In genomic region chr3:37862712-37863551, GRCh38 we compare ENCODE assay signal across 7 cellular contexts. TPM values are rescaled to one million over a fixed set of nuclear protein-coding genes. Genes with fewer than 3 reads are reported as not detected.
DNase-seq lines count a peak whose midpoint lies in the region; ATAC-seq and TF ChIP-seq lines count a peak whose summit lies in the region.

No MANE protein-coding gene starts in this region.

- H3K9me2 ChIP-seq in GM23338 (ENCODE audit: insufficient read depth): no peaks in the 10 kb centered on the region

- POLR2A ChIA-PET in T-cell (lab: Charles Lee): no interaction called here

- H4K20me1 ChIP-seq in GM23338 (replicated peaks; ENCODE audit: insufficient read depth): peaks cover 5% of the 10 kb centered on the region; the same call in 1 of the 2 replicates

- H3K36me3 Mint-ChIP-seq in GM23338 (ENCODE audit: low read depth) (peaks cover 5% of the 10 kb centered on the region; the same call in 1 of the 3 replicates), T-cell (no peaks in the 10 kb centered on the region)

- H3K4me1 Mint-ChIP-seq in GM23338: peaks cover 23% of the 10 kb centered on the region
- H3K4me1 Mint-ChIP-seq in T-cell: peaks cover 15 to 28% (median 26%) of the 10 kb centered on the region in 3 donors

- H3K4me3 ChIP-seq in GM23338 (peak overlapping the region; percentile 85), fibroblast of mammary gland (ENCODE audit: control insufficient read depth, low read depth, low read length) (peak overlapping the region; percentile 81), neuron (ENCODE audit: low read length) (peak overlapping the region; percentile 49)

- peak overlapping the region; percentile 82 for H3K4me3 Mint-ChIP-seq in GM23338
- peak overlapping the region; percentile 68 to 84 (median 80) for H3K4me3 Mint-ChIP-seq in T-cell

- no peaks in the 10 kb centered on the region for H3K36me3 ChIP-seq in GM23338 (ENCODE audit: insufficient read depth)
- no peaks in the 10 kb centered on the region for H3K36me3 ChIP-seq in neuron (ENCODE audit: insufficient read depth, low read length)

- peak overlapping the region; percentile 90 for H3K4me2 ChIP-seq in GM23338

- peaks cover 26% of the 10 kb centered on the region for H3K4me1 ChIP-seq in GM23338 (ENCODE audit: insufficient read depth)
- H3K4me1 ChIP-seq in neuron (ENCODE audit: insufficient read depth, low read length): peaks cover 19% of the 10 kb centered on the region

- H3K79me2 ChIP-seq in GM23338 (replicated peaks; ENCODE audit: insufficient read depth): peaks cover 56% of the 10 kb centered on the region

- H3K27me3 ChIP-seq in GM23338 (ENCODE audit: insufficient read depth) (peaks cover 11% of the 10 kb centered on the region), neuron (ENCODE audit: insufficient read depth, low read length) (no peaks in the 10 kb centered on the region)

- no peaks in the 10 kb centered on the region for H3F3A ChIP-seq in GM23338 (replicated peaks; ENCODE audit: low read depth)

- no peak overlapping the region for H3K27ac ChIP-seq in GM23338 (ENCODE audit: low read depth)

- DNase-seq in GM23338 (ENCODE audit: low spot score) (peak; percentile 49), T-cell (no peak), fibroblast of mammary gland (ENCODE audit: low read depth) (peak; percentile 56), NCI-H2107 (lab: John Stamatoyannopoulos, UW) (no peak), NCI-H1694 treated with DMSO at 0.1 percent for 48 hours (lab: John Stamatoyannopoulos, UW) (no peak), NCI-H510A (lab: John Stamatoyannopoulos, UW) (no peak)

- no peak overlapping the region; the same call in 1 of the 2 replicates for H2AFZ ChIP-seq in GM23338
- peak overlapping the region; percentile 7 for H2AFZ ChIP-seq in neuron (ENCODE audit: low read depth, low read length)

- H3K9me3 ChIP-seq in neuron (ENCODE audit: low read length): no peaks in the 10 kb centered on the region

- no peak overlapping the region for H3K27ac Mint-ChIP-seq in GM23338
- peak overlapping the region in 1 of 2 donors; percentile 55 for H3K27ac Mint-ChIP-seq in T-cell

- ATAC-seq in GM23338: peak; percentile 1; the same call in 1 of the 3 replicates
- ATAC-seq in T-cell (replicated peaks in 1 of 4): no peak

- CTCF ChIA-PET in T-cell (lab: Charles Lee): no interaction called here

- TF ChIP-seq CTCF in GM23338 (conservative IDR thresholded peaks at IDR 0.05; ENCODE audit: low read depth in 2 of 2) (no peak), fibroblast of mammary gland (conservative IDR thresholded peaks at IDR 0.05; ENCODE audit: control insufficient read depth, insufficient read depth, low read depth, low read length) (no peak)

- H3K27me3 Mint-ChIP-seq in GM23338 (ENCODE audit: insufficient read depth, low read depth, poor library complexity): peaks cover 29% of the 10 kb centered on the region
- peaks cover 0 to 14% of the 10 kb centered on the region in 2 donors for H3K27me3 Mint-ChIP-seq in T-cell

- H3K9me3 Mint-ChIP-seq in GM23338: peaks cover 5% of the 10 kb centered on the region; the same call in 2 of the 3 replicates
- H3K9me3 Mint-ChIP-seq in T-cell: no peaks in the 10 kb centered on the region

TF ChIP-seq in GM23338, 12 proteins besides CTCF, POLR2A, EP300 and RAD21 (continues in another document):
- TF ChIP-seq JUNB (IDR thresholded peaks at IDR 0.05; ENCODE audit: unreplicated experiment) (no peak), REST (IDR thresholded peaks at IDR 0.05; ENCODE audit: unreplicated experiment) (no peak), ZNF462 (CRISPR knock-in tag; IDR thresholded peaks at IDR 0.05) (no peak), ZNF114 (CRISPR knock-in tag; IDR thresholded peaks at IDR 0.05) (no peak), NANOG (IDR thresholded peaks at IDR 0.05; ENCODE audit: borderline replicate concordance) (no peak), EZH2phosphoT487 (IDR thresholded peaks at IDR 0.05; ENCODE audit: unreplicated experiment) (no peak), EZH2 (IDR thresholded peaks at IDR 0.05; ENCODE audit: low read depth, unreplicated experiment) (no peak), ZNF331 (CRISPR knock-in tag; IDR thresholded peaks at IDR 0.05; ENCODE audit: low read depth) (no peak), STAT1 (IDR thresholded peaks at IDR 0.05; ENCODE audit: unreplicated experiment) (no peak), CREB1 (CRISPR knock-in tag; IDR thresholded peaks at IDR 0.05; ENCODE audit: low read depth) (no peak)

RNA-seq across cellular contexts. Expression of gene CTDSPL, which starts 1.3 kb away (rescaled TPM):
- 41.2 and 42.0 TPM in 2 replicates for total RNA-seq in GM23338 (2014; rRNA removed; shearing (Covaris generic))
- polyA plus RNA-seq in GM23338 (2016; fragmentation: Nextera tagmentation; extraction: Ambion mirVana): 23.2 and 23.8 TPM in 2 replicates
- total RNA-seq in T-cell: 1 to 10 TPM in 4 of 5 donors, under 1 TPM in 1; 0.54 to 2.5 (median 2.0) TPM

Comparison
In these comparisons a context has a peak if more than half of its experiments do, and no peak if none do; other contexts are left out.
1. DNase-seq: peak in GM23338 (single experiment) and fibroblast of mammary gland (single experiment); none in T-cell (0 of 34), NCI-H2107 (single experiment), NCI-H1694 treated with DMSO at 0.1 percent for 48 hours (single experiment) and NCI-H510A (single experiment).
2. RNA of gene CTDSPL, which starts 1.3 kb away (total RNA-seq): 41.2 to 42.0 TPM in GM23338; 0.54 to 2.5 TPM in T-cell; every median in the first group is over 10 times any median in the second.
3. Peak in every context shown above with its lines, with median percentiles within 50 percentile points of each other: H3K4me3 ChIP-seq.